ENCODE assay signal across 18 cellular contexts in the genomic region with DNA sequence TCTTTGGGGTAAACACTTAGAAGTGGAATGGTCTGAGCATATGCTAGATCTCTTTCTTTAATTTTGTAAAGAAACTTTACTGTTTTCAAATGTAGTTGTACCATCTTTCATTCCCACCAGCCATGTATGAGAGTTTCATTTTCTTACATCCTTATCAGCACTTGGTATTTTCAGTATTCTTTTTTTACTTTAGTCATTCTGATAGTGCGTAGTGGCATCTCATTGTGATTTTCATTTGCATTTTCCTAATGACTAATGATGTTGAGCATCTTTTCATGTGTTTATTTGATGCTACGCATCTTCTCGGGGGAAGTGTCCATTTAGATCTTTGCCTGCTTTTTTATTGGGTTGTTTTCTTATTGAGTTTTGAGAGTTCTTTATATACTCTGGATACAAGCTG.
"Had no signal": no experiment of that assay in that cellular context is flagged by ENCODE, and none has a peak within 500 bp of the region (broad histone marks: within the 10 kb centered on the region; RNA-seq: fewer than 3 reads in every experiment).

No MANE protein-coding gene starts in this region.

- H3K36me3 ChIP-seq: SJCRH30 had no signal

- H3K9me3 ChIP-seq: SJCRH30 had no signal

- H3K4me2 ChIP-seq: KMS-11 had no signal

- H3K4me1 ChIP-seq: SJCRH30 had no signal

- H3K27ac ChIP-seq: KMS-11, RWPE1, SJCRH30 had no signal

- H3K9ac ChIP-seq: KMS-11 had no signal

- DNase-seq: Kasumi-1, MM.1S, NCI-H1092 treated with DMSO at 0.1 percent for 48 hours, NCI-H1436 treated with DMSO at 0.1 percent for 48 hours, NCI-H1694, NCI-H187 treated with DMSO at 0.1 percent for 48 hours, NCI-H2029 treated with DMSO at 0.1 percent for 48 hours, NCI-H2227 treated with DMSO at 0.1 percent for 48 hours, NCI-H524, NCI-H526 treated with DMSO at 0.1 percent for 48 hours, NCI-H748 treated with DMSO at 0.1 percent for 48 hours, SHP77 treated with DMSO at 0.1 percent for 48 hours, SJCRH30 had no signal

- H3K4me3 ChIP-seq: K562, SJCRH30 had no signal

- FAIRE-seq: K562 had no signal

- H3K27me3 ChIP-seq: SJCRH30 had no signal

- ATAC-seq: K562, Panc1, SK-N-SH treated with all-trans-retinoic acid at 6 μM for 48 hours had no signal
